Comparison of ENCODE assay signal across 10 cellular contexts in the genomic region with DNA sequence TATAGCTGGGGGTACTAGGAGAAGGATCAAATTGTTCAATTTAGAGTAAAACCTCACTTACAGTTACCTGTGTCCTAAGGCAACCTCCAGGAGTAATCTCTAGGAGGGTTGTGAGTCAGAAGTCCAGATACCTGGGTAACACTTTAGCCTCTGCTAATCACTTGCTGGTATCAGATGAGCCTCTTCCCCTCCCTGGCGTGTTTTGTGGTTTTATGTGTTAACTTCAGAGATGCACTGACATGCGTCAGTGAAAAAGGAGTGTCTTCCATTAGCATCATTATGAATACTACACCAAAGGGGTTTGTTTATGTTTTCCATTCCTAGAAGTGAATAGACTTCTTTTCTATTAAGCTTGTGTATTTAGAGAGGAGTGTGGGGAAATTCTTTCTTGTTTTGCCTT.
DNase-seq lines count a peak whose midpoint lies in the region; ATAC-seq lines count a peak whose summit lies in the region.
"Had no signal": no experiment of that assay in that cellular context is flagged by ENCODE, and none has a peak within 500 bp of the region (broad histone marks: within the 10 kb centered on the region; RNA-seq: fewer than 3 reads in every experiment).

No MANE protein-coding gene starts in this region.

- ATAC-seq in HG03432 (IDR thresholded peaks at IDR 0.05; ENCODE audit: unreplicated experiment), result peak; percentile 73
- no peak for ATAC-seq in Right ventricle myocardium superior (ENCODE audit: poor library complexity)
- no peak for ATAC-seq in HG02852 (IDR thresholded peaks at IDR 0.05; ENCODE audit: unreplicated experiment)

- no peak overlapping the region for H2BK5ac ChIP-seq in trophoblast cell (ENCODE audit: low read depth, low read length, poor library complexity)

- no peak overlapping the region for H3K4ac ChIP-seq in trophoblast cell (ENCODE audit: low read depth, low read length)

- H3K9ac ChIP-seq in trophoblast cell (ENCODE audit: low read length), result no peak overlapping the region

- no peaks in the 10 kb centered on the region for H3K79me2 ChIP-seq in trophoblast cell (ENCODE audit: control insufficient read depth, insufficient read depth, low read length, poor library complexity)

- H2BK12ac ChIP-seq in trophoblast cell (ENCODE audit: low read length), result no peak overlapping the region

- H3K4me1 ChIP-seq in trophoblast cell (ENCODE audit: control insufficient read depth in 1 of 2, insufficient read depth in 2 of 2, low read length in 2 of 2), result peaks cover 0 to 5% of the 10 kb centered on the region in 2 experiments

- H3K23ac ChIP-seq in trophoblast cell (ENCODE audit: low read length), result no peak overlapping the region

- no peaks in the 10 kb centered on the region for H3K27me3 ChIP-seq in trophoblast cell (ENCODE audit: insufficient read depth, low read length)

- H3K4me3 ChIP-seq in trophoblast cell (ENCODE audit: low read depth, low read length), result no peak overlapping the region

- H2BK120ac ChIP-seq in trophoblast cell (ENCODE audit: insufficient read depth, low read length, poor library complexity), result no peak overlapping the region

- no peak overlapping the region for H4K8ac ChIP-seq in trophoblast cell (ENCODE audit: low read depth, low read length)

- H4K12ac ChIP-seq in trophoblast cell (ENCODE audit: low read depth, low read length), result no peak overlapping the region

- no CpG with 5 or more reads among the region's 2 CpGs for WGBS in trophoblast cell (ENCODE audit: extremely low coverage, insufficient coverage, insufficient read length)

- H3K14ac ChIP-seq in trophoblast cell (ENCODE audit: low read length), result no peak overlapping the region

- H2AK5ac ChIP-seq in trophoblast cell (ENCODE audit: low read length), result no peak overlapping the region

- H3K9me3 ChIP-seq in trophoblast cell (ENCODE audit: insufficient read depth, low read depth, low read length), result no peaks in the 10 kb centered on the region

- no peaks in the 10 kb centered on the region for H3K79me1 ChIP-seq in trophoblast cell (ENCODE audit: low read length)

- H4K91ac ChIP-seq in trophoblast cell (ENCODE audit: low read depth, low read length), result no peak overlapping the region

- H2AFZ ChIP-seq in trophoblast cell (ENCODE audit: insufficient read depth, low read length, poor library complexity), result no peak overlapping the region

- H3K36me3 ChIP-seq in trophoblast cell (ENCODE audit: control insufficient read depth in 1 of 2, insufficient read depth in 2 of 2, low read length in 2 of 2), result no peaks in the 10 kb centered on the region

- intact Hi-C loops in Right ventricle myocardium superior (cut with DNase I), result no loop called here

- DNase-seq in DMS53 (lab: John Stamatoyannopoulos, UW) (peak; percentile 5), DMS53 treated with DMSO at 0.1 percent for 48 hours (lab: John Stamatoyannopoulos, UW; ENCODE audit: unreplicated experiment) (no peak), trophoblast cell (peak; percentile 28 to 32), GM19238 (ENCODE audit: insufficient read length, low spot score) (no peak), Right ventricle myocardium superior (no peak)
- peak; percentile 18 for DNase-seq in activated CD8-positive, alpha-beta memory T cell treated with anti-CD3 and anti-CD28 coated beads, Interleukin-2, amount 50 U/mL, for 4 hours
- DNase-seq: SHP77 treated with DMSO at 0.1 percent for 48 hours had no signal

- H3K18ac ChIP-seq in trophoblast cell (ENCODE audit: low read length), result no peak overlapping the region

- H3K4me2 ChIP-seq in trophoblast cell (ENCODE audit: low read length), result no peak overlapping the region

- H3K27ac ChIP-seq in trophoblast cell (ENCODE audit: low read depth, low read length), result no peak overlapping the region
- H3K27ac ChIP-seq: 22Rv1 had no signal

Comparison
In these comparisons a context has a peak if more than half of its experiments do, and no peak if none do; other contexts are left out.
1. DNase-seq: peak in DMS53 (single experiment), activated CD8-positive, alpha-beta memory T cell treated with anti-CD3 and anti-CD28 coated beads, Interleukin-2, amount 50 U/mL, for 4 hours (single experiment) and trophoblast cell (2 of 2); none in DMS53 treated with DMSO at 0.1 percent for 48 hours (single experiment), GM19238 (single experiment) and Right ventricle myocardium superior (single experiment).